Comparison of ENCODE assay signal across 18 cellular contexts in genomic region chr19:19211499-19212432, GRCh38. TPM values are rescaled to one million over a fixed set of nuclear protein-coding genes. Genes with fewer than 3 reads are reported as not detected.
DNase-seq lines count a peak whose midpoint lies in the region; ATAC-seq and TF ChIP-seq lines count a peak whose summit lies in the region.
"Had no signal": no experiment of that assay in that cellular context is flagged by ENCODE, and none has a peak within 500 bp of the region (broad histone marks: within the 10 kb centered on the region; RNA-seq: fewer than 3 reads in every experiment).

Gene NCAN, plus strand, starts transcription at chr19:19211958. Its CDS starts 4,996 bp downstream, at chr19:19216954.

- H3K4me1 ChIP-seq in stomach, result peaks cover 0 to 4% (median 2%) of the 10 kb centered on the region in 4 donors
- H3K4me1 ChIP-seq: adrenal gland had no signal

- no peak for TF ChIP-seq EP300 in stomach (IDR thresholded peaks at IDR 0.05)

- no peak within 1 kb of the TSS for H3K4me3 ChIP-seq in stomach
- H3K4me3 ChIP-seq: adrenal gland, mucosa of descending colon had no signal

- TF ChIP-seq POLR2A in stomach (IDR thresholded peaks at IDR 0.05), result no peak

- intact Hi-C loops in stomach (cut with DNase I; ENCODE audit: low total_unique reads), result no loop called here

- H3K27me3 ChIP-seq in stomach, result peaks cover 12 to 99% (median 57%) of the 10 kb centered on the region in 3 donors

- no peaks in the 10 kb centered on the region for H3K36me3 ChIP-seq in stomach
- H3K36me3 ChIP-seq: adrenal gland had no signal

- no peak for TF ChIP-seq CTCF in stomach (IDR thresholded peaks at IDR 0.05)

- no peak within 1 kb of the TSS for H3K27ac ChIP-seq in stomach
- H3K27ac ChIP-seq: adrenal gland had no signal

- DNase-seq in NCI-H524 (lab: John Stamatoyannopoulos, UW), result peak; percentile 38 to 73
- no peak for DNase-seq in NCI-H524 treated with DMSO at 0.1 percent for 48 hours (lab: John Stamatoyannopoulos, UW)
- DNase-seq in NCI-H69 (lab: John Stamatoyannopoulos, UW), result peak; percentile 73
- DNase-seq in hypothalamus (lab: John Stamatoyannopoulos, UW), result peak in 31 of 51 donors; percentile 6 to 70 (median 26)
- peak; percentile 79 for DNase-seq in retina
- DNase-seq in GF-D8 (lab: John Stamatoyannopoulos, UW), result no peak
- no peak for DNase-seq in stomach
- DNase-seq: activated CD4-positive, alpha-beta T cell treated with anti-CD3 and anti-CD28 coated beads for 1 hour; activated T-cell treated with anti-CD3 and anti-CD28 coated beads, Interleukin-2, amount 50 U/mL, for 4 hours; adrenal gland; cortex of kidney; DMS153; mucosa of descending colon; NCI-H2171; stimulated activated CD4-positive, alpha-beta T cell treated with anti-CD3 and anti-CD28 coated beads, Interleukin-1b, Interleukin-23, amount 100 ng/mL, for 48 hours; T-helper 1 cell had no signal

- ATAC-seq in GM18519 (IDR thresholded peaks at IDR 0.05; ENCODE audit: low FRiP score, unreplicated experiment), result no peak
- ATAC-seq: activated T-cell treated with anti-CD3 and anti-CD28 coated beads, Interleukin-2, amount 50 U/mL, for 4 hours; mucosa of descending colon had no signal

- 9 to 14% (median 10%) methylated on average over 26 to 54 of the region's 54 CpGs for WGBS in stomach, 5 donors

- no peaks in the 10 kb centered on the region for H3K9me3 ChIP-seq in stomach
- H3K9me3 ChIP-seq: adrenal gland, mucosa of descending colon had no signal

RNA-seq across cellular contexts. Expression of gene NCAN, which starts in this region (rescaled TPM):
- 1 to 10 TPM in 1 of 5 donors, not detected in 4; 1.7 TPM for total RNA-seq in stomach
- polyA plus RNA-seq in stomach, result under 1 TPM in 2 of 3 donors, not detected in 1; 0.05 to 0.06 TPM
- polyA plus RNA-seq: keratinocyte had no signal

Comparison
In these comparisons a context has a peak if more than half of its experiments do, and no peak if none do; other contexts are left out.
1. DNase-seq: peak in NCI-H524 (2 of 2), NCI-H69 (single experiment), hypothalamus (31 of 51) and retina (single experiment); none in NCI-H524 treated with DMSO at 0.1 percent for 48 hours (single experiment), GF-D8 (single experiment) and stomach (single experiment).